ENCODE assay signal across 1 cellular context in genomic region chr1:209777587-209777986, GRCh38.
TF ChIP-seq lines count a peak whose summit lies in the region.

No MANE protein-coding gene starts in this region.

TF ChIP-seq in SK-N-SH, 30 proteins besides CTCF, POLR2A, EP300 and RAD21:
- TF ChIP-seq FOXJ3 (CRISPR knock-in tag; IDR thresholded peaks at IDR 0.05): no peak
- TF ChIP-seq, protein P1, sequence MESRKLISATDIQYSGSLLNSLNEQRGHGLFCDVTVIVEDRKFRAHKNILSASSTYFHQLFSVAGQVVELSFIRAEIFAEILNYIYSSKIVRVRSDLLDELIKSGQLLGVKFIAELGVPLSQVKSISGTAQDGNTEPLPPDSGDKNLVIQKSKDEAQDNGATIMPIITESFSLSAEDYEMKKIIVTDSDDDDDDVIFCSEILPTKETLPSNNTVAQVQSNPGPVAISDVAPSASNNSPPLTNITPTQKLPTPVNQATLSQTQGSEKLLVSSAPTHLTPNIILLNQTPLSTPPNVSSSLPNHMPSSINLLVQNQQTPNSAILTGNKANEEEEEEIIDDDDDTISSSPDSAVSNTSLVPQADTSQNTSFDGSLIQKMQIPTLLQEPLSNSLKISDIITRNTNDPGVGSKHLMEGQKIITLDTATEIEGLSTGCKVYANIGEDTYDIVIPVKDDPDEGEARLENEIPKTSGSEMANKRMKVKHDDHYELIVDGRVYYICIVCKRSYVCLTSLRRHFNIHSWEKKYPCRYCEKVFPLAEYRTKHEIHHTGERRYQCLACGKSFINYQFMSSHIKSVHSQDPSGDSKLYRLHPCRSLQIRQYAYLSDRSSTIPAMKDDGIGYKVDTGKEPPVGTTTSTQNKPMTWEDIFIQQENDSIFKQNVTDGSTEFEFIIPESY (IDR thresholded peaks at IDR 0.05; ENCODE audit: borderline replicate concordance, low read depth): no peak
- TF ChIP-seq, protein P2, sequence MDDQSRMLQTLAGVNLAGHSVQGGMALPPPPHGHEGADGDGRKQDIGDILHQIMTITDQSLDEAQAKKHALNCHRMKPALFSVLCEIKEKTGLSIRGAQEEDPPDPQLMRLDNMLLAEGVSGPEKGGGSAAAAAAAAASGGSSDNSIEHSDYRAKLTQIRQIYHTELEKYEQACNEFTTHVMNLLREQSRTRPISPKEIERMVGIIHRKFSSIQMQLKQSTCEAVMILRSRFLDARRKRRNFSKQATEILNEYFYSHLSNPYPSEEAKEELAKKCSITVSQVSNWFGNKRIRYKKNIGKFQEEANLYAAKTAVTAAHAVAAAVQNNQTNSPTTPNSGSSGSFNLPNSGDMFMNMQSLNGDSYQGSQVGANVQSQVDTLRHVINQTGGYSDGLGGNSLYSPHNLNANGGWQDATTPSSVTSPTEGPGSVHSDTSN (IDR thresholded peaks at IDR 0.05): no peak
- TF ChIP-seq FOSL2 (IDR thresholded peaks at IDR 0.05; ENCODE audit: borderline replicate concordance, low read depth): no peak
- TF ChIP-seq JUND (IDR thresholded peaks at IDR 0.05): no peak
- TF ChIP-seq TCF12 (IDR thresholded peaks at IDR 0.05): no peak
- no peak for TF ChIP-seq NRF1 (IDR thresholded peaks at IDR 0.05; ENCODE audit: low read depth, low read length)
- no peak for TF ChIP-seq TEAD4 (IDR thresholded peaks at IDR 0.05; ENCODE audit: borderline replicate concordance, insufficient read depth)
- no peak for TF ChIP-seq FOXM1 (IDR thresholded peaks at IDR 0.05; ENCODE audit: low read depth)
TF ChIP-seq in SK-N-SH: peak in this region for 0.
